ENCODE assay signal across 15 cellular contexts in genomic region chr11:47253660-47254059, GRCh38. TPM values are rescaled to one million over a fixed set of nuclear protein-coding genes. Genes with fewer than 3 reads are reported as not detected.
DNase-seq lines count a peak whose midpoint lies in the region; ATAC-seq, FAIRE-seq and TF ChIP-seq lines count a peak whose summit lies in the region.
"Had no signal": no experiment of that assay in that cellular context is flagged by ENCODE, and none has a peak within 500 bp of the region (broad histone marks: within the 10 kb centered on the region; RNA-seq: fewer than 3 reads in every experiment).

No MANE protein-coding gene starts in this region.

- no peak overlapping the region for H4K5ac ChIP-seq in H1 (ENCODE audit: insufficient read length, low read depth, low read length)

- no peak overlapping the region for H4K8ac ChIP-seq in H1 (ENCODE audit: extremely low read depth, insufficient read depth, low read length)

- H3K4ac ChIP-seq in H1 (replicated peaks; ENCODE audit: insufficient read length, low read depth, low read length) = no peak overlapping the region

- FAIRE-seq in H1 (lab: Jason Lieb, UNC) = no peak

- H3K27me3 ChIP-seq in H1 (replicated peaks in 1 of 4; ENCODE audit: control insufficient read depth in 3 of 4, extremely low read depth in 1 of 4, insufficient read depth in 3 of 4, low read length in 3 of 4) (no peaks in the 10 kb centered on the region), thyroid gland (no peaks in the 10 kb centered on the region)
- H3K27me3 ChIP-seq: foreskin keratinocyte had no signal

- no peak for TF ChIP-seq EP300 in H1 (IDR thresholded peaks at IDR 0.05; ENCODE audit: borderline replicate concordance in 1 of 2, low read depth in 2 of 2, low read length in 2 of 2)

- TF ChIP-seq RAD21 in H1 (IDR thresholded peaks at IDR 0.05 in 1 of 2, conservative IDR thresholded peaks at IDR 0.05 in 1 of 2; ENCODE audit: low read depth in 2 of 2, low read length in 2 of 2) = no peak

- no peak overlapping the region for H2BK20ac ChIP-seq in H1 (ENCODE audit: low read length)

- H2BK15ac ChIP-seq in H1 (ENCODE audit: low read length) = no peak overlapping the region

- CTCF ChIA-PET in WTC11 (lab: Charles Lee) (interaction anchor here (1.3 kb wide), 1 partner anchor 101 kb away, joined by 6 read pairs; no protein-coding TSS in a partner anchor), H1 (lab: Charles Lee; ENCODE audit: partially characterized antibody) (interaction anchor here (0.6 to 0.7 kb wide), 2 partner anchors 61 to 76 kb away, joined by 3 to 5 read pairs; no protein-coding TSS in a partner anchor)

- no peaks in the 10 kb centered on the region for H3K9me3 Mint-ChIP-seq in WTC11
- H3K9me3 Mint-ChIP-seq in nephron = no peaks in the 10 kb centered on the region
- H3K9me3 Mint-ChIP-seq: immature natural killer cell had no signal

- H3K14ac ChIP-seq in H1 (ENCODE audit: insufficient read length) = no peak overlapping the region

- H3K9me3 ChIP-seq in H1 (ENCODE audit: insufficient read depth in 2 of 2, low read depth in 1 of 2, low read length in 1 of 2) (no peaks in the 10 kb centered on the region), thyroid gland (no peaks in the 10 kb centered on the region)

- POLR2A ChIA-PET in WTC11 (lab: Charles Lee) = no interaction called here
- POLR2A ChIA-PET in H1 (lab: Charles Lee; ENCODE audit: partially characterized antibody) = interaction anchor here (1.2 to 2.2 kb wide), 3 partner anchors 10 to 69 kb away, joined by 4 to 8 read pairs (median 5); no protein-coding TSS in a partner anchor

- H4K20me1 ChIP-seq in H1 (replicated peaks in 1 of 2; ENCODE audit: control insufficient read depth in 1 of 2, insufficient read depth in 2 of 2, low read length in 2 of 2) = no peaks in the 10 kb centered on the region

- intact Hi-C loops in thyroid gland (cut with DNase I) (no loop called here), posterior vena cava (cut with DNase I) (no loop called here)

- H3K9ac ChIP-seq in H1 (replicated peaks in 1 of 4; ENCODE audit: extremely low read depth in 1 of 4, low read depth in 3 of 4, low read length in 3 of 4) = no peak overlapping the region

- peaks cover 23% of the 10 kb centered on the region for H3K4me1 Mint-ChIP-seq in WTC11
- H3K4me1 Mint-ChIP-seq in nephron = peaks cover 48% of the 10 kb centered on the region

- H3K27ac ChIP-seq in H1 (ENCODE audit: low read depth, low read length) = 0 out of 2 replicates have a peak overlapping the region, but pooled peaks have one; percentile 15
- H3K27ac ChIP-seq in thyroid gland = peak overlapping the region in 2 of 3 donors; percentile 46 to 69
- H3K27ac ChIP-seq: foreskin keratinocyte had no signal

- H3K4me1 ChIP-seq in H1 (replicated peaks in 1 of 4; ENCODE audit: control insufficient read depth in 3 of 4, insufficient read depth in 4 of 4, low read length in 3 of 4) = peaks cover 0 to 17% (median 7%) of the 10 kb centered on the region in 4 experiments; a peak in 6 of 7 replicates
- H3K4me1 ChIP-seq in thyroid gland = peaks cover 21 to 55% of the 10 kb centered on the region in 2 donors

- no peak overlapping the region for H3K4me2 ChIP-seq in H1 (ENCODE audit: insufficient read depth in 1 of 2, low read depth in 2 of 2, low read length in 2 of 2)

- peaks cover 8% of the 10 kb centered on the region for H3K23me2 ChIP-seq in H1 (ENCODE audit: low read depth, low read length)

- WGBS in H1 (ENCODE audit: extremely low coverage in 1 of 2, insufficient coverage in 1 of 2, insufficient read length in 1 of 2, insufficient replicate concordance in 2 of 2, low coverage in 1 of 2, low lambda C conversion rate in 2 of 2, missing lambda C conversion rate in 1 of 2), 2 experiments = 92% methylated on average over 2 of the region's 2 CpGs; no CpG with 5 or more reads in 1 of the 2 experiments
- WGBS in thyroid gland, 2 donors = 78 to 90% methylated on average over 2 of the region's 2 CpGs

- H3K23ac ChIP-seq in H1 (ENCODE audit: insufficient read length) = no peak overlapping the region

- H3K18ac ChIP-seq in H1 (ENCODE audit: extremely low read depth, low read length) = no peak overlapping the region

- no peak overlapping the region for H2AK5ac ChIP-seq in H1 (ENCODE audit: low read depth, low read length)

- TF ChIP-seq CTCF in WTC11 (IDR thresholded peaks at IDR 0.05) = no peak
- no peak for TF ChIP-seq CTCF in H1 (IDR thresholded peaks at IDR 0.05; ENCODE audit: control extremely low read depth in 1 of 3, insufficient read depth in 1 of 3, low read depth in 1 of 3, low read length in 3 of 3)
- no peak for TF ChIP-seq CTCF in nephron (IDR thresholded peaks at IDR 0.05; ENCODE audit: unreplicated experiment in 3 of 3)
- TF ChIP-seq CTCF in thyroid gland (IDR thresholded peaks at IDR 0.05) = no peak

- H2AFZ ChIP-seq in H1 (ENCODE audit: low read length) = no peak overlapping the region

- no peak overlapping the region for H2BK12ac ChIP-seq in H1 (ENCODE audit: low read depth, low read length)

- H3K36me3 ChIP-seq in H1 (ENCODE audit: control insufficient read depth in 2 of 4, insufficient read depth in 4 of 4, low read length in 3 of 4) (no peaks in the 10 kb centered on the region), thyroid gland (no peaks in the 10 kb centered on the region)

- TF ChIP-seq POLR2A in H1 (IDR thresholded peaks at IDR 0.05; ENCODE audit: control extremely low read depth in 1 of 2, low read depth in 2 of 2, low read length in 2 of 2) (no peak), thyroid gland (IDR thresholded peaks at IDR 0.05) (no peak)

- H3K27ac Mint-ChIP-seq in WTC11 (peak overlapping the region; percentile 57; the same call in 1 of the 2 replicates), nephron (peak overlapping the region; percentile 88 to 99 (median 96))

- H2BK120ac ChIP-seq in H1 (replicated peaks; ENCODE audit: low read depth, low read length) = no peak overlapping the region

- H2BK5ac ChIP-seq in H1 (ENCODE audit: low read depth, low read length) = no peak overlapping the region

- H3K4me3 Mint-ChIP-seq in WTC11 (no peak overlapping the region), nephron (peak overlapping the region in 2 of 3 experiments; percentile 17)
- H3K4me3 Mint-ChIP-seq: immature natural killer cell had no signal

- no peaks in the 10 kb centered on the region for H3K27me3 Mint-ChIP-seq in WTC11 (ENCODE audit: low read depth)
- H3K27me3 Mint-ChIP-seq in nephron (ENCODE audit: low read depth) = no peaks in the 10 kb centered on the region

- peaks cover 0 to 10% of the 10 kb centered on the region in 2 experiments; a peak in 1 of 4 replicates for H3K79me2 ChIP-seq in H1 (ENCODE audit: control insufficient read depth in 1 of 2, insufficient read depth in 2 of 2, low read length in 2 of 2)

- no peaks in the 10 kb centered on the region for H3K79me1 ChIP-seq in H1 (ENCODE audit: low read depth, low read length)

- no peak overlapping the region for H3K4me3 ChIP-seq in H1 (ENCODE audit: extremely low read depth in 1 of 4, insufficient read depth in 2 of 4, low read depth in 3 of 4, low read length in 4 of 4)
- no peak overlapping the region for H3K4me3 ChIP-seq in thyroid gland (replicated peaks in 1 of 3)

- H4K91ac ChIP-seq in H1 (replicated peaks; ENCODE audit: insufficient read length, low read length) = no peak overlapping the region

- DNase-seq in WTC11 (ENCODE audit: low spot score) (no peak), H1 (ENCODE audit: low read depth in 1 of 2, low spot score in 2 of 2) (no peak), thyroid gland (no peak), NCI-H1105 treated with DMSO at 0.1 percent for 48 hours (lab: John Stamatoyannopoulos, UW) (no peak), posterior vena cava (ENCODE audit: low spot score) (no peak)
- DNase-seq in stimulated activated CD4-positive, alpha-beta T cell treated with anti-CD3 and anti-CD28 coated beads, Interleukin-1b, Interleukin-23, amount 100 ng/mL, for 48 hours = no peak
- DNase-seq: activated gamma-delta T cell; DMS79 treated with DMSO at 0.1 percent for 48 hours; effector CD8-positive, alpha-beta T cell; foreskin keratinocyte; immature natural killer cell; RPMI8226; stimulated activated CD4-positive, alpha-beta T cell treated with anti-CD3 and anti-CD28 coated beads, Interleukin-4, amount 100 ng/mL, for 4 hours had no signal

- H3K36me3 Mint-ChIP-seq in WTC11 (no peaks in the 10 kb centered on the region), nephron (ENCODE audit: low read depth) (no peaks in the 10 kb centered on the region)
- H3K36me3 Mint-ChIP-seq: immature natural killer cell had no signal

- no peak overlapping the region for H3K56ac ChIP-seq in H1 (replicated peaks; ENCODE audit: insufficient read length, low read depth, low read length)

- no peak for ATAC-seq in WTC11
- no peak for ATAC-seq in GM18498 (IDR thresholded peaks at IDR 0.05; ENCODE audit: unreplicated experiment)
- ATAC-seq: foreskin keratinocyte had no signal

RNA-seq across cellular contexts. Expression of gene NR1H3, which starts 4.1 kb away (rescaled TPM):
- total RNA-seq in WTC11 (2021) (26.3 to 31.1 TPM (median 29.9 TPM) in 3 replicates), thyroid gland (10 to 100 TPM; 27.5 to 58.3 (median 42.5) TPM), posterior vena cava (10 to 100 TPM; 11.9 to 24.8 TPM)
- total RNA-seq in H1 (2021; fragmentation: NEBNext Ultra II Directional; extraction: Animal tissue kit (Norgen Biotek cat#: 25700)) = 19.9 and 21.2 TPM in 2 replicates
- polyA plus RNA-seq in H1 (2011; rRNA removed) = 42.1 and 51.5 TPM in 2 replicates
- 39.9 TPM for polyA plus RNA-seq in H1 (2011; cell fraction: cytosol; rRNA removed)
- polyA plus RNA-seq in H1 (2011; cell fraction: nucleus; rRNA removed) = 58.5 TPM
- 24.9 to 28.6 TPM (median 27.6 TPM) in 4 replicates for polyA plus RNA-seq in H1 (2012, experiment 1 of 2)
- polyA plus RNA-seq in H1 (2012, experiment 2 of 2) = 19.2 TPM
- 11.7 TPM for polyA plus RNA-seq in H1 (2013, experiment 1 of 2)
- 11.6 TPM for polyA plus RNA-seq in H1 (2013, experiment 2 of 2)
- polyA minus RNA-seq in H1 (2011; rRNA and poly(A)+ RNA removed) = 34.2 and 36.4 TPM in 2 replicates
- polyA minus RNA-seq in H1 (2011; cell fraction: cytosol; rRNA and poly(A)+ RNA removed) = 18.3 TPM
- 18.3 TPM for polyA minus RNA-seq in H1 (2011; cell fraction: nucleus; rRNA and poly(A)+ RNA removed)

RNA-seq across cellular contexts. Expression of gene ACP2, which starts 5.0 kb away (rescaled TPM):
- total RNA-seq in WTC11 (2021) = 18.7 to 19.6 TPM (median 19.2 TPM) in 3 replicates
- total RNA-seq in H1 (2021; fragmentation: NEBNext Ultra II Directional; extraction: Animal tissue kit (Norgen Biotek cat#: 25700)) = 17.8 and 18.9 TPM in 2 replicates
- 19.8 and 24.4 TPM in 2 replicates for polyA plus RNA-seq in H1 (2011; rRNA removed)
- polyA plus RNA-seq in H1 (2011; cell fraction: cytosol; rRNA removed) = 13.4 TPM
- polyA plus RNA-seq in H1 (2011; cell fraction: nucleus; rRNA removed) = 39.9 TPM
- polyA plus RNA-seq in H1 (2012, experiment 1 of 2) = 12.4 to 23.5 TPM (median 21.2 TPM) in 4 replicates
- 14.1 TPM for polyA plus RNA-seq in H1 (2012, experiment 2 of 2)
- 21.3 TPM for polyA plus RNA-seq in H1 (2013, experiment 1 of 2)
- polyA plus RNA-seq in H1 (2013, experiment 2 of 2) = 21.1 TPM
- polyA minus RNA-seq in H1 (2011; rRNA and poly(A)+ RNA removed) = 21.8 and 29.4 TPM in 2 replicates
- polyA minus RNA-seq in H1 (2011; cell fraction: cytosol; rRNA and poly(A)+ RNA removed) = 19.7 TPM
- 36.9 TPM for polyA minus RNA-seq in H1 (2011; cell fraction: nucleus; rRNA and poly(A)+ RNA removed)
- total RNA-seq in thyroid gland = 10 to 100 TPM; 32.4 to 98.5 (median 73.3) TPM
- total RNA-seq in posterior vena cava = 10 to 100 TPM; 18.0 to 25.1 TPM

RNA-seq across cellular contexts. Expression of gene MADD, which starts 16.3 kb away (rescaled TPM):
- total RNA-seq in WTC11 (2021) (39.4 to 47.5 TPM (median 40.6 TPM) in 3 replicates), thyroid gland (10 to 100 TPM; 29.0 to 49.7 (median 38.1) TPM), posterior vena cava (10 to 100 TPM; 32.4 to 32.5 TPM)
- total RNA-seq in H1 (2021; fragmentation: NEBNext Ultra II Directional; extraction: Animal tissue kit (Norgen Biotek cat#: 25700)) = 43.7 and 45.4 TPM in 2 replicates
- polyA plus RNA-seq in H1 (2011; rRNA removed) = 32.5 and 48.3 TPM in 2 replicates
- polyA plus RNA-seq in H1 (2011; cell fraction: cytosol; rRNA removed) = 26.6 TPM
- 91.6 TPM for polyA plus RNA-seq in H1 (2011; cell fraction: nucleus; rRNA removed)
- polyA plus RNA-seq in H1 (2012, experiment 1 of 2) = 33.0 to 36.2 TPM (median 35.4 TPM) in 4 replicates
- polyA plus RNA-seq in H1 (2012, experiment 2 of 2) = 16.8 TPM
- 19.3 TPM for polyA plus RNA-seq in H1 (2013, experiment 1 of 2)
- polyA plus RNA-seq in H1 (2013, experiment 2 of 2) = 17.0 TPM
- 76.0 and 80.1 TPM in 2 replicates for polyA minus RNA-seq in H1 (2011; rRNA and poly(A)+ RNA removed)
- polyA minus RNA-seq in H1 (2011; cell fraction: cytosol; rRNA and poly(A)+ RNA removed) = 22.5 TPM
- polyA minus RNA-seq in H1 (2011; cell fraction: nucleus; rRNA and poly(A)+ RNA removed) = 48.9 TPM

RNA-seq across cellular contexts. Expression of gene DDB2, which starts 38.9 kb away (rescaled TPM):
- 124 to 144 TPM (median 124 TPM) in 3 replicates for total RNA-seq in WTC11 (2021)
- total RNA-seq in H1 (2021; fragmentation: NEBNext Ultra II Directional; extraction: Animal tissue kit (Norgen Biotek cat#: 25700)) = 65.2 and 70.7 TPM in 2 replicates
- 97.2 and 112 TPM in 2 replicates for polyA plus RNA-seq in H1 (2011; rRNA removed)
- polyA plus RNA-seq in H1 (2011; cell fraction: cytosol; rRNA removed) = 130 TPM
- polyA plus RNA-seq in H1 (2011; cell fraction: nucleus; rRNA removed) = 209 TPM
- 122 to 126 TPM (median 125 TPM) in 4 replicates for polyA plus RNA-seq in H1 (2012, experiment 1 of 2)
- polyA plus RNA-seq in H1 (2012, experiment 2 of 2) = 123 TPM
- 56.8 TPM for polyA plus RNA-seq in H1 (2013, experiment 1 of 2)
- polyA plus RNA-seq in H1 (2013, experiment 2 of 2) = 53.9 TPM
- 82.9 and 91.7 TPM in 2 replicates for polyA minus RNA-seq in H1 (2011; rRNA and poly(A)+ RNA removed)
- polyA minus RNA-seq in H1 (2011; cell fraction: cytosol; rRNA and poly(A)+ RNA removed) = 45.6 TPM
- polyA minus RNA-seq in H1 (2011; cell fraction: nucleus; rRNA and poly(A)+ RNA removed) = 87.7 TPM
- 10 to 100 TPM; 10.6 to 19.3 (median 12.9) TPM for total RNA-seq in thyroid gland
- 10 to 100 TPM; 30.1 to 31.5 TPM for total RNA-seq in posterior vena cava
